ENCODE assay signal across 20 cellular contexts in genomic region chr5:158899792-158900191, GRCh38.
DNase-seq lines count a peak whose midpoint lies in the region; ATAC-seq and TF ChIP-seq lines count a peak whose summit lies in the region.
"Had no signal": no experiment of that assay in that cellular context is flagged by ENCODE, and none has a peak within 500 bp of the region (broad histone marks: within the 10 kb centered on the region; RNA-seq: fewer than 3 reads in every experiment).

No MANE protein-coding gene starts in this region.

- no peak for TF ChIP-seq CTCF in OCI-LY1 (IDR thresholded peaks at IDR 0.05; ENCODE audit: low read length)
- no peak for TF ChIP-seq CTCF in heart right ventricle (IDR thresholded peaks at IDR 0.05)
- TF ChIP-seq CTCF in testis (IDR thresholded peaks at IDR 0.05) = no peak

- peak; percentile 45 for DNase-seq in NCI-H82 (lab: John Stamatoyannopoulos, UW)
- DNase-seq in NCI-H82 treated with DMSO at 0.1 percent for 48 hours (lab: John Stamatoyannopoulos, UW; ENCODE audit: unreplicated experiment) = no peak
- DNase-seq in heart right ventricle = peak; percentile 29 to 51
- peak; percentile 66 for DNase-seq in testis
- DNase-seq in activated CD4-positive, CD25-positive, alpha-beta regulatory T cell treated with anti-CD3 and anti-CD28 coated beads, Interleukin-2, amount 50 U/mL, for 72 hours = no peak
- DNase-seq in NCI-H2196 treated with DMSO at 0.1 percent for 48 hours (lab: John Stamatoyannopoulos, UW; ENCODE audit: unreplicated experiment) = no peak
- DNase-seq: 8988T; activated CD4-positive, alpha-beta memory T cell treated with anti-CD3 and anti-CD28 coated beads for 36 hours; activated T-cell treated with anti-CD3 and anti-CD28 coated beads, Interleukin-2, amount 50 U/mL, for 72 hours; CD4-positive, alpha-beta memory T cell; DMS79 treated with DMSO at 0.1 percent for 48 hours; effector CD4-positive, alpha-beta T cell; GOT3; NCI-H1930; NCI-H510A treated with DMSO at 0.1 percent for 48 hours; nucleus accumbens; small intestine; trophoblast cell had no signal

- no peaks in the 10 kb centered on the region for H3K36me3 ChIP-seq in OCI-LY1 (ENCODE audit: insufficient read depth, low read length)
- no peaks in the 10 kb centered on the region for H3K36me3 ChIP-seq in heart right ventricle
- no peaks in the 10 kb centered on the region for H3K36me3 ChIP-seq in testis (ENCODE audit: low read depth, missing control alignments)

- H3K27ac ChIP-seq in OCI-LY1 (ENCODE audit: low read depth, low read length, poor library complexity, severe bottlenecking) = peak overlapping the region; percentile 95
- no peak overlapping the region for H3K27ac ChIP-seq in heart right ventricle
- H3K27ac ChIP-seq in testis = no peak overlapping the region

- peaks cover 13% of the 10 kb centered on the region; the same call in 1 of the 2 replicates for H3K79me2 ChIP-seq in OCI-LY1 (ENCODE audit: insufficient read depth, low read length)

- H3K4me3 ChIP-seq in OCI-LY1 (ENCODE audit: low read depth, low read length, poor library complexity, severe bottlenecking) (peak overlapping the region; percentile 42), heart right ventricle (no peak overlapping the region), testis (no peak overlapping the region)

- no peak overlapping the region for H2AFZ ChIP-seq in OCI-LY1 (ENCODE audit: low read length)

- no peaks in the 10 kb centered on the region for H4K20me1 ChIP-seq in OCI-LY1 (ENCODE audit: insufficient read depth, low read length)

- no peaks in the 10 kb centered on the region for H3K9me3 ChIP-seq in OCI-LY1 (ENCODE audit: low read length)
- no peaks in the 10 kb centered on the region for H3K9me3 ChIP-seq in heart right ventricle
- no peaks in the 10 kb centered on the region for H3K9me3 ChIP-seq in testis

- H3K27me3 ChIP-seq in OCI-LY1 (ENCODE audit: insufficient read depth, low read length) = no peaks in the 10 kb centered on the region
- no peaks in the 10 kb centered on the region for H3K27me3 ChIP-seq in heart right ventricle
- H3K27me3 ChIP-seq in testis = no peaks in the 10 kb centered on the region

- intact Hi-C loops in heart right ventricle (cut with DNase I) (loop anchor here in 1 of 10 donors (10.0 kb wide), 1 partner anchor 155 kb away; no protein-coding TSS in a partner anchor), testis (cut with DNase I; ENCODE audit: low total_unique reads) (no loop called here)

- H3K4me2 ChIP-seq in OCI-LY1 (ENCODE audit: low read length) = peak overlapping the region; percentile 70

- 50 to 61% methylated on average over 9 of the region's 9 CpGs for WGBS in heart right ventricle, 2 donors
- 48 to 56% methylated on average over 9 of the region's 9 CpGs for WGBS in testis, 2 donors

- H3K9me2 ChIP-seq in OCI-LY1 (ENCODE audit: low read depth, low read length) = no peaks in the 10 kb centered on the region

- peak in 4 of 8 donors; percentile 25 to 87 (median 33) for ATAC-seq in heart right ventricle
- no peak for ATAC-seq in GM21528 (IDR thresholded peaks at IDR 0.05; ENCODE audit: low FRiP score, unreplicated experiment)
- ATAC-seq: activated T-cell treated with anti-CD3 and anti-CD28 coated beads, Interleukin-2, amount 50 U/mL, for 72 hours had no signal

- no peaks in the 10 kb centered on the region for H3F3A ChIP-seq in OCI-LY1 (ENCODE audit: insufficient read depth, low read length)

- peaks cover 70% of the 10 kb centered on the region for H3K4me1 ChIP-seq in OCI-LY1 (ENCODE audit: insufficient read depth, low read length, severe bottlenecking)
- peaks cover 0 to 43% (median 14%) of the 10 kb centered on the region in 9 donors for H3K4me1 ChIP-seq in heart right ventricle
- H3K4me1 ChIP-seq in testis = no peaks in the 10 kb centered on the region

- H3K9ac ChIP-seq in OCI-LY1 (ENCODE audit: low read length) = peak overlapping the region; percentile 57; the same call in 1 of the 2 replicates

- TF ChIP-seq POLR2A in testis (IDR thresholded peaks at IDR 0.05) = no peak

Comparison
In these comparisons a context has a peak if more than half of its experiments do, and no peak if none do; other contexts are left out.
1. DNase-seq: peak in NCI-H82 (single experiment), heart right ventricle (2 of 2) and testis (single experiment); none in NCI-H82 treated with DMSO at 0.1 percent for 48 hours (single experiment), activated CD4-positive, CD25-positive, alpha-beta regulatory T cell treated with anti-CD3 and anti-CD28 coated beads, Interleukin-2, amount 50 U/mL, for 72 hours (single experiment) and NCI-H2196 treated with DMSO at 0.1 percent for 48 hours (single experiment).